ENCODE assay signal across 29 cellular contexts in the genomic region with DNA sequence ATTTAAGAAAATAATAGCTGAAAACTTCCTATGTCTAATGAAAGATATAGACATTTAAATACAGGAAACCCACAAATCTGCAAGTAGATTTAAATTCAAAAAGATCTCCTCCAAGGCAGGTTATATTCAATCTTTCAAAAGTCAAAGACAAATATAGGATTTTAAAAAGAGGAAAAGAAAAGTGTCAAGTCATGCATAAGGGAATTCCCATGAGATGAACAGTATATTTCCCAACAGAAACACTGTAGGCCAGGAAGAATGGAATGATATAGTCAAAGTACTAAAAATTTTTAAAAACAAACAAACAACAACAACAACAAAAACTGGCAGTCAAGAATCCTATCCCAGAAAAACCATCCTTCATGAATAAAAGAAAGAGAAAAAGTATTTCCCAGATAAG.
"Had no signal": no experiment of that assay in that cellular context is flagged by ENCODE, and none has a peak within 500 bp of the region (broad histone marks: within the 10 kb centered on the region; RNA-seq: fewer than 3 reads in every experiment).

No MANE protein-coding gene starts in this region.

- DNase-seq: hypothalamus; immature natural killer cell; kidney; left colon; left lung; mesendoderm; naive B cell; natural killer cell; nephron progenitor cell; occipital lobe; stimulated activated CD4-positive, alpha-beta T cell treated with anti-CD3 and anti-CD28 coated beads, Interleukin-12 subunit alpha, Interleukin-12 subunit beta, amount 100 ng/mL, for 4 hours; stimulated activated CD4-positive, alpha-beta T cell treated with anti-CD3 and anti-CD28 coated beads, Interleukin-15, amount 100 ng/mL, for 24 hours; stimulated activated CD4-positive, alpha-beta T cell treated with anti-CD3 and anti-CD28 coated beads, Interleukin-2, amount 100 ng/mL, for 24 hours; stimulated activated CD4-positive, alpha-beta T cell treated with anti-CD3 and anti-CD28 coated beads, Interleukin-4, amount 100 ng/mL, for 1 hour; stimulated activated naive CD4-positive, alpha-beta T cell; tibial artery; trophoblast cell; upper lobe of right lung had no signal

- H3K9me3 ChIP-seq: neutrophil, thoracic aorta, upper lobe of right lung had no signal

- H3K4me1 ChIP-seq: left lung, neural progenitor cell, right atrium auricular region, suprapubic skin, tibial artery, upper lobe of right lung had no signal

- H3K4me3 ChIP-seq: left lung, lung, neural progenitor cell, right atrium auricular region, skin epidermis, suprapubic skin, thoracic aorta, tibial artery, upper lobe of right lung had no signal

- H3K4me2 ChIP-seq: neural progenitor cell had no signal

- ATAC-seq: left colon; left lung; natural killer cell; sciatic nerve; stimulated activated effector memory CD8-positive, alpha-beta T cell treated with anti-CD3 and anti-CD28 coated beads, Interleukin-12 subunit alpha, Interleukin-12 subunit beta, amount 100 ng/mL, for 72 hours; upper lobe of right lung had no signal

- FAIRE-seq: islet of Langerhans, kidney, urothelium cell line had no signal

- H3K27ac ChIP-seq: left lung, neural progenitor cell, neutrophil, right atrium auricular region, skin epidermis, suprapubic skin, thoracic aorta, tibial artery, upper lobe of right lung had no signal
